1 cellular context compared by ENCODE assay signal in genomic region chr6:147078602-147079001, GRCh38.
TF ChIP-seq lines count a peak whose summit lies in the region.

No MANE protein-coding gene starts in this region.

TF ChIP-seq in IMR-90, 13 proteins besides CTCF, POLR2A, EP300 and RAD21 (continued from another document):
- TF ChIP-seq USF2 (IDR thresholded peaks at IDR 0.05; ENCODE audit: low read depth, low read length) (no peak), BHLHE40 (IDR thresholded peaks at IDR 0.05; ENCODE audit: low read depth, low read length) (no peak), CEBPB (IDR thresholded peaks at IDR 0.05; ENCODE audit: low read depth, low read length) (no peak), CHD1 (IDR thresholded peaks at IDR 0.05; ENCODE audit: low read depth, low read length) (no peak), FOS (IDR thresholded peaks at IDR 0.05; ENCODE audit: low read depth, low read length) (no peak), MAFK (IDR thresholded peaks at IDR 0.05; ENCODE audit: low read depth, low read length) (no peak), RFX5 (IDR thresholded peaks at IDR 0.05; ENCODE audit: low read depth, low read length) (no peak), NFE2L2 (IDR thresholded peaks at IDR 0.05; ENCODE audit: low read depth, low read length) (no peak)
